ENCODE assay signal across 28 cellular contexts in genomic region chr3:100588251-100588650, GRCh38.
"Had no signal": no experiment of that assay in that cellular context is flagged by ENCODE, and none has a peak within 500 bp of the region (broad histone marks: within the 10 kb centered on the region; RNA-seq: fewer than 3 reads in every experiment).

No MANE protein-coding gene starts in this region.

- ATAC-seq: activated naive CD4-positive, alpha-beta T cell treated with anti-CD3 and anti-CD28 coated beads, Interleukin-2, amount 50 U/mL, for 72 hours; activated naive CD8-positive, alpha-beta T cell treated with anti-CD3 and anti-CD28 coated beads, Interleukin-2, amount 50 U/mL, for 24 hours; activated T-cell treated with anti-CD3 and anti-CD28 coated beads, Interleukin-2, amount 50 U/mL, for 4 hours; activated T-cell treated with anti-CD3 and anti-CD28 coated beads, Interleukin-2, amount 50 U/mL, for 72 hours; activated T-helper 17 cell treated with anti-CD3 and anti-CD28 coated beads, Interleukin-2, amount 50 U/mL, for 72 hours; body of pancreas had no signal

- DNase-seq: activated effector memory CD4-positive, alpha-beta T cell treated with anti-CD3 and anti-CD28 coated beads, Interleukin-2, amount 50 U/mL, for 16 hours; activated effector memory CD4-positive, alpha-beta T cell treated with Interleukin-2 at 50 U/mL for 16 hours; activated gamma-delta T cell; activated gamma-delta T cell treated with Interleukin-2 at 50 U/mL for 16 hours; activated naive CD4-positive, alpha-beta T cell; activated naive CD4-positive, alpha-beta T cell treated with anti-CD3 and anti-CD28 coated beads for 36 hours; activated naive CD4-positive, alpha-beta T cell treated with anti-CD3 and anti-CD28 coated beads, Interleukin-2, amount 10 ng/mL, durations not matched to agents 7 days and 5 days; activated naive CD4-positive, alpha-beta T cell treated with anti-CD3 and anti-CD28 coated beads, Interleukin-2, amount 50 U/mL, for 16 hours; activated naive CD4-positive, alpha-beta T cell treated with Interleukin-2 at 50 U/mL for 16 hours; activated naive CD8-positive, alpha-beta T cell treated with anti-CD3 and anti-CD28 coated beads for 36 hours; activated naive CD8-positive, alpha-beta T cell treated with anti-CD3 and anti-CD28 coated beads, Interleukin-2, amount 10 ng/mL, durations not matched to agents 7 days and 5 days; activated naive CD8-positive, alpha-beta T cell treated with anti-CD3 and anti-CD28 coated beads, Interleukin-2, amount 50 U/mL, for 24 hours; activated T-cell treated with anti-CD3 and anti-CD28 coated beads, Interleukin-2, amount 50 U/mL, for 1 hour; activated T-cell treated with anti-CD3 and anti-CD28 coated beads, Interleukin-2, amount 50 U/mL, for 24 hours; activated T-cell treated with anti-CD3 and anti-CD28 coated beads, Interleukin-2, amount 50 U/mL, for 4 hours; activated T-cell treated with anti-CD3 and anti-CD28 coated beads, Interleukin-2, amount 50 U/mL, for 48 hours; activated T-cell treated with anti-CD3 and anti-CD28 coated beads, Interleukin-2, amount 50 U/mL, for 72 hours; adrenal gland; amniotic stem cell; amygdala; anterior cingulate cortex; aorta; body of pancreas; brain microvascular endothelial cell; central memory CD4-positive, alpha-beta T cell; cerebellar nuclear complex had no signal
